ENCODE assay signal across 1 cellular context in the genomic region with DNA sequence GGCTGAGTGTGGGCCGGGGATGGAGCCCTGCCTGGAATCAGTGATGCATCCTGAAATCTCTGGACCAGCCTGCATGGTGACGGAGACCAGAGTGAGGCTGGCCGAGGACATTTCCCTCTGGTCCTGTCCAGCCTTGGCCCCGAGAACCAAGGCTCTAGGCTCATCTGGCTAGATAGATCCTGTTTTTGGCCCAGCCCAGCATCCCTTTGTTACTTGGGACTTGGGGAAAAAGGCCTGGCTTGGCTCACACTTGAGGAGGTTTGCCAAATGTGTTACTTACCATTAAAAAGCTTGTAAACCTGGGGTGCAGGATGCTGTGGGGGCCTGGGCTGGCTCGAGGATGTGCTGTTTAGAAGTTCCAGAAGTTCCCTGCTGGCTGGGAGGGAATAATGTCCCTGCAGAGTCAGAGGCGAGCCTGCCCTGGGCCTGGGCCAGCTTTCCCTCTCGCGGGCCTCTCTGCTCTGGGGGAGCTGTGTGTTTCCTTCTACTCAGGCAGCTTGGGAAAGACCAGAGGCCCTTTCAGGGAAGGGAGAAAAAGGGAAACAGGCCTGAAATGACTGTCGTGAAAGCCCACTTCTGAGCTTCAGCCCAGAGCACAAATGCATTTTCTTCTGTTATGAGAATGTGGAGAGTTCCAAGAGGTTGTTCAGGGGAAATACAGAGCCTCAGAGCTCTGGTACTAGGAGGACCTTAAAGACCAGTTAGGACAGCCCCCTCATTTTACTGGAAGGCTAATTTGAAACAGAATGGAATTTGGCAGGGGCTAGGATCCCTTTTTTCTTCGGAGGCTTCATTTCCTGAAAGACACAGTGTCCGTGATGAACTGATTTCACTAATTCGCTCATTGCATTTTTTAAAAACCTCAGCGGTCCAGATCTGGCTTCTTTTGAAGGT.
A peak's percentile ranks its signal among the peaks of the same experiment; 100 is the strongest.
TF ChIP-seq lines count a peak whose summit lies in the region.

No MANE protein-coding gene starts in this region.

TF ChIP-seq in K562, 482 proteins besides CTCF, POLR2A, EP300 and RAD21 (continued from another document and continues in another):
- 0 out of 2 replicates have a peak, but pooled peaks have one; percentile 49 for TF ChIP-seq ZFX (CRISPR knock-in tag; IDR thresholded peaks at IDR 0.05)
- TF ChIP-seq SMARCB1 (IDR thresholded peaks at IDR 0.05; ENCODE audit: insufficient read length, low read depth), result no peak
- TF ChIP-seq PHF21A (IDR thresholded peaks at IDR 0.05; ENCODE audit: borderline replicate concordance, low read depth), result no peak
- TF ChIP-seq BRF1 (IDR thresholded peaks at IDR 0.05; ENCODE audit: borderline replicate concordance, extremely low read depth, insufficient read length), result no peak
- TF ChIP-seq LCOR (CRISPR knock-in tag; IDR thresholded peaks at IDR 0.05), result no peak
- no peak for TF ChIP-seq FIP1L1 (IDR thresholded peaks at IDR 0.05; ENCODE audit: low read depth, low read length, poor library complexity, severe bottlenecking)
- no peak for TF ChIP-seq STAG1 (CRISPR knock-in tag; IDR thresholded peaks at IDR 0.05; ENCODE audit: borderline replicate concordance)
- TF ChIP-seq HDAC6 (IDR thresholded peaks at IDR 0.05; ENCODE audit: low read depth, low read length), result no peak
- no peak for TF ChIP-seq EHMT2 (IDR thresholded peaks at IDR 0.05)
- no peak for TF ChIP-seq CHD2 (IDR thresholded peaks at IDR 0.05; ENCODE audit: low read depth, low read length)
- TF ChIP-seq NFIC (IDR thresholded peaks at IDR 0.05), result peak; percentile 91
- TF ChIP-seq AFF1 (IDR thresholded peaks at IDR 0.05; ENCODE audit: low read depth in 1 of 2, partially characterized antibody in 2 of 2), result peak in 1 of 2 experiments; percentile 93
- no peak for TF ChIP-seq CBX8 (IDR thresholded peaks at IDR 0.05; ENCODE audit: borderline replicate concordance, extremely low read depth, low read depth, low read length, poor library complexity, severe bottlenecking)
- TF ChIP-seq, protein P1, sequence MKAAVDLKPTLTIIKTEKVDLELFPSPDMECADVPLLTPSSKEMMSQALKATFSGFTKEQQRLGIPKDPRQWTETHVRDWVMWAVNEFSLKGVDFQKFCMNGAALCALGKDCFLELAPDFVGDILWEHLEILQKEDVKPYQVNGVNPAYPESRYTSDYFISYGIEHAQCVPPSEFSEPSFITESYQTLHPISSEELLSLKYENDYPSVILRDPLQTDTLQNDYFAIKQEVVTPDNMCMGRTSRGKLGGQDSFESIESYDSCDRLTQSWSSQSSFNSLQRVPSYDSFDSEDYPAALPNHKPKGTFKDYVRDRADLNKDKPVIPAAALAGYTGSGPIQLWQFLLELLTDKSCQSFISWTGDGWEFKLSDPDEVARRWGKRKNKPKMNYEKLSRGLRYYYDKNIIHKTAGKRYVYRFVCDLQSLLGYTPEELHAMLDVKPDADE (conservative IDR thresholded peaks at IDR 0.05; ENCODE audit: control insufficient read depth, low read depth, low read length), result no peak
- TF ChIP-seq TCF7 (IDR thresholded peaks at IDR 0.05; ENCODE audit: borderline replicate concordance), result no peak
- TF ChIP-seq PHB2 (IDR thresholded peaks at IDR 0.05; ENCODE audit: low read depth), result no peak
- no peak for TF ChIP-seq USF1 (CRISPR knock-in tag; IDR thresholded peaks at IDR 0.05)
- no peak for TF ChIP-seq ZNF174 (CRISPR knock-in tag; IDR thresholded peaks at IDR 0.05)
- TF ChIP-seq CBX3 (IDR thresholded peaks at IDR 0.05; ENCODE audit: borderline replicate concordance in 1 of 2, low read length in 2 of 2), result no peak
- TF ChIP-seq SMAD3 (CRISPR knock-in tag; conservative IDR thresholded peaks at IDR 0.05), result no peak
- no peak for TF ChIP-seq ZNF23 (CRISPR knock-in tag; IDR thresholded peaks at IDR 0.05)
- no peak for TF ChIP-seq SMAD1 (IDR thresholded peaks at IDR 0.05; ENCODE audit: low read depth, low read length, partially characterized antibody)
- TF ChIP-seq BCOR (IDR thresholded peaks at IDR 0.05), result no peak
- TF ChIP-seq CEBPB (tag; IDR thresholded peaks at IDR 0.05), result peak; percentile 40; the same call in 1 of the 2 replicates
- no peak for TF ChIP-seq CEBPG (CRISPR knock-in tag; IDR thresholded peaks at IDR 0.05)
- peak in 1 of 2 experiments; percentile 48; a peak in 1 of 4 replicates for TF ChIP-seq CEBPG (tag; conservative IDR thresholded peaks at IDR 0.05 in 1 of 2, IDR thresholded peaks at IDR 0.05 in 1 of 2)
- TF ChIP-seq HDGF (IDR thresholded peaks at IDR 0.05), result no peak
- TF ChIP-seq FOXK2 (conservative IDR thresholded peaks at IDR 0.05 in 1 of 2, IDR thresholded peaks at IDR 0.05 in 1 of 2; ENCODE audit: low read depth in 2 of 2), result peak in 1 of 2 experiments; percentile 33; a peak in 1 of 4 replicates
- TF ChIP-seq MYBL2 (IDR thresholded peaks at IDR 0.05; ENCODE audit: low read depth), result no peak; the same call in 1 of the 2 replicates
- no peak for TF ChIP-seq MYBL2 (CRISPR knock-in tag; IDR thresholded peaks at IDR 0.05; ENCODE audit: borderline replicate concordance)
- no peak for TF ChIP-seq HNRNPK (IDR thresholded peaks at IDR 0.05; ENCODE audit: low read depth, low read length, poor library complexity, severe bottlenecking)
- TF ChIP-seq JUND (IDR thresholded peaks at IDR 0.05; ENCODE audit: borderline replicate concordance, low read depth, low read length), result no peak
- TF ChIP-seq JUND (tag; IDR thresholded peaks at IDR 0.05; ENCODE audit: borderline replicate concordance, low read depth, low read length), result no peak
- no peak for TF ChIP-seq SMAD4 (CRISPR knock-in tag; conservative IDR thresholded peaks at IDR 0.05)
- TF ChIP-seq FOXA1 (IDR thresholded peaks at IDR 0.05; ENCODE audit: borderline replicate concordance), result no peak
- no peak for TF ChIP-seq TSC22D4 (tag; IDR thresholded peaks at IDR 0.05)
- TF ChIP-seq TOE1 (IDR thresholded peaks at IDR 0.05; ENCODE audit: borderline replicate concordance), result peak; percentile 54; the same call in 1 of the 2 replicates
- no peak for TF ChIP-seq TOE1 (CRISPR knock-in tag; IDR thresholded peaks at IDR 0.05; ENCODE audit: borderline replicate concordance, low read depth)
- no peak for TF ChIP-seq ZNF77 (CRISPR knock-in tag; IDR thresholded peaks at IDR 0.05)
- no peak for TF ChIP-seq EWSR1 (IDR thresholded peaks at IDR 0.05; ENCODE audit: borderline replicate concordance, low read depth, partially characterized antibody)
- no peak for TF ChIP-seq STAT5A (IDR thresholded peaks at IDR 0.05; ENCODE audit: borderline replicate concordance, low read length)
- no peak for TF ChIP-seq ZNF695 (CRISPR knock-in tag; IDR thresholded peaks at IDR 0.05)
- no peak for TF ChIP-seq HIVEP1 (CRISPR knock-in tag; IDR thresholded peaks at IDR 0.05)
- no peak for TF ChIP-seq TCF7L2 (IDR thresholded peaks at IDR 0.05; ENCODE audit: low read depth, low read length)
- TF ChIP-seq MXD1 (CRISPR knock-in tag; IDR thresholded peaks at IDR 0.05; ENCODE audit: borderline replicate concordance, poor library complexity, severe bottlenecking), result no peak
- no peak for TF ChIP-seq ZBTB34 (CRISPR knock-in tag; IDR thresholded peaks at IDR 0.05)
- TF ChIP-seq EZH2 (IDR thresholded peaks at IDR 0.05; ENCODE audit: borderline replicate concordance, low read depth, low read length), result no peak
- TF ChIP-seq LEF1 (IDR thresholded peaks at IDR 0.05), result peak; percentile 91; the same call in 1 of the 2 replicates
- TF ChIP-seq, protein P2, sequence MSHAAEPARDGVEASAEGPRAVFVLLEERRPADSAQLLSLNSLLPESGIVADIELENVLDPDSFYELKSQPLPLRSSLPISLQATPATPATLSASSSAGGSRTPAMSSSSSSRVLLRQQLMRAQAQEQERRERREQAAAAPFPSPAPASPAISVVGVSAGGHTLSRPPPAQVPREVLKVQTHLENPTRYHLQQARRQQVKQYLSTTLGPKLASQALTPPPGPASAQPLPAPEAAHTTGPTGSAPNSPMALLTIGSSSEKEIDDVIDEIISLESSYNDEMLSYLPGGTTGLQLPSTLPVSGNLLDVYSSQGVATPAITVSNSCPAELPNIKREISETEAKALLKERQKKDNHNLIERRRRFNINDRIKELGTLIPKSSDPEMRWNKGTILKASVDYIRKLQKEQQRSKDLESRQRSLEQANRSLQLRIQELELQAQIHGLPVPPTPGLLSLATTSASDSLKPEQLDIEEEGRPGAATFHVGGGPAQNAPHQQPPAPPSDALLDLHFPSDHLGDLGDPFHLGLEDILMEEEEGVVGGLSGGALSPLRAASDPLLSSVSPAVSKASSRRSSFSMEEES (CRISPR knock-in tag; IDR thresholded peaks at IDR 0.05), result no peak
- TF ChIP-seq ZNF140 (CRISPR knock-in tag; IDR thresholded peaks at IDR 0.05), result no peak
- TF ChIP-seq CBFA2T3 (IDR thresholded peaks at IDR 0.05), result no peak
- no peak for TF ChIP-seq GATAD2A (IDR thresholded peaks at IDR 0.05)
- no peak for TF ChIP-seq CBX5 (IDR thresholded peaks at IDR 0.05; ENCODE audit: borderline replicate concordance, low read depth)
- no peak for TF ChIP-seq ZNF707 (CRISPR knock-in tag; conservative IDR thresholded peaks at IDR 0.05)
- no peak for TF ChIP-seq HDAC3 (IDR thresholded peaks at IDR 0.05; ENCODE audit: borderline replicate concordance, partially characterized antibody)
- TF ChIP-seq HLTF (IDR thresholded peaks at IDR 0.05), result no peak
- TF ChIP-seq MAFK (IDR thresholded peaks at IDR 0.05; ENCODE audit: low read length), result no peak
- TF ChIP-seq E2F6 (IDR thresholded peaks at IDR 0.05; ENCODE audit: borderline replicate concordance in 1 of 2, extremely low read depth in 1 of 2, insufficient read depth in 1 of 2, insufficient read length in 1 of 2, low read depth in 1 of 2, low read length in 1 of 2, poor library complexity in 1 of 2, severe bottlenecking in 1 of 2), result no peak
- TF ChIP-seq, protein P3, sequence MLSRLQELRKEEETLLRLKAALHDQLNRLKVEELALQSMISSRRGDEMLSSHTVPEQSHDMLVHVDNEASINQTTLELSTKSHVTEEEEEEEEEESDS (CRISPR knock-in tag; IDR thresholded peaks at IDR 0.05), result no peak
- TF ChIP-seq ZSCAN29 (IDR thresholded peaks at IDR 0.05), result no peak
- no peak for TF ChIP-seq NCOA4 (IDR thresholded peaks at IDR 0.05; ENCODE audit: partially characterized antibody)
- no peak for TF ChIP-seq GTF2E2 (tag; IDR thresholded peaks at IDR 0.05)
- no peak for TF ChIP-seq PCBP2 (IDR thresholded peaks at IDR 0.05; ENCODE audit: low read depth, low read length, poor library complexity, severe bottlenecking)
- TF ChIP-seq POLR3A (IDR thresholded peaks at IDR 0.05; ENCODE audit: borderline replicate concordance, extremely low read depth, insufficient read depth, insufficient read length), result no peak
